ENCODE assay signal across 8 cellular contexts in genomic region chr11:18632841-18633240, GRCh38. TPM values are rescaled to one million over a fixed set of nuclear protein-coding genes. Genes with fewer than 3 reads are reported as not detected.
DNase-seq lines count a peak whose midpoint lies in the region; ATAC-seq and TF ChIP-seq lines count a peak whose summit lies in the region.

No MANE protein-coding gene starts in this region.

- H3K4me3 Mint-ChIP-seq in CD4-positive, CD25-positive, alpha-beta regulatory T cell, result peak overlapping the region; percentile 91 to 98 (median 96)
- peak overlapping the region; percentile 93 for H3K4me3 Mint-ChIP-seq in natural killer cell

- H4K20me1 ChIP-seq in Karpas-422 (ENCODE audit: insufficient read depth, low read depth, low read length), result peaks cover 7% of the 10 kb centered on the region; the same call in 1 of the 2 replicates

- H2AFZ ChIP-seq in Karpas-422 (ENCODE audit: low read length), result no peak overlapping the region

- no peak for TF ChIP-seq CTCF in choroid plexus epithelial cell (conservative IDR thresholded peaks at IDR 0.05; ENCODE audit: low read depth, low read length)
- no peak for TF ChIP-seq CTCF in natural killer cell (IDR thresholded peaks at IDR 0.05)

- peaks cover 16 to 55% (median 38%) of the 10 kb centered on the region in 4 donors for H3K4me1 Mint-ChIP-seq in CD4-positive, CD25-positive, alpha-beta regulatory T cell
- H3K4me1 Mint-ChIP-seq in natural killer cell, result peaks cover 41% of the 10 kb centered on the region in 2 donors

- H3K27ac ChIP-seq in CD4-positive, CD25-positive, alpha-beta regulatory T cell (ENCODE audit: insufficient read depth, low read length, poor library complexity, severe bottlenecking), result peak overlapping the region; percentile 93
- peak overlapping the region; percentile 75 for H3K27ac ChIP-seq in Karpas-422 (ENCODE audit: low read length)

- H3K36me3 ChIP-seq in CD4-positive, CD25-positive, alpha-beta regulatory T cell (ENCODE audit: control insufficient read depth, insufficient read depth, low read length), result no peaks in the 10 kb centered on the region
- H3K36me3 ChIP-seq in Karpas-422 (ENCODE audit: insufficient read depth, low read length), result no peaks in the 10 kb centered on the region

- no peaks in the 10 kb centered on the region for H3K9me2 ChIP-seq in Karpas-422 (replicated peaks; ENCODE audit: insufficient read depth, low read length)

- peaks cover 8% of the 10 kb centered on the region for H3K36me3 Mint-ChIP-seq in CD4-positive, CD25-positive, alpha-beta regulatory T cell
- no peaks in the 10 kb centered on the region for H3K36me3 Mint-ChIP-seq in natural killer cell

- DNase-seq in CD4-positive, CD25-positive, alpha-beta regulatory T cell, result no peak
- no peak for DNase-seq in Karpas-422
- DNase-seq in choroid plexus epithelial cell (ENCODE audit: low read depth), result no peak
- no peak for DNase-seq in natural killer cell
- no peak for DNase-seq in KG1 (lab: John Stamatoyannopoulos, UW)
- no peak for DNase-seq in GDM1 (lab: John Stamatoyannopoulos, UW)
- no peak for DNase-seq in NCI-H345 (lab: John Stamatoyannopoulos, UW)

- H3K79me2 ChIP-seq in Karpas-422 (ENCODE audit: low read length), result peaks cover 67% of the 10 kb centered on the region

- no peak for ATAC-seq in CD4-positive, CD25-positive, alpha-beta regulatory T cell (ENCODE audit: low read depth in 2 of 2)
- ATAC-seq in natural killer cell, result no peak
- ATAC-seq in GM21576 (IDR thresholded peaks at IDR 0.05; ENCODE audit: unreplicated experiment), result no peak

- H3K9me3 ChIP-seq in CD4-positive, CD25-positive, alpha-beta regulatory T cell (ENCODE audit: control insufficient read depth in 2 of 2, low read length in 2 of 2), result no peaks in the 10 kb centered on the region
- no peaks in the 10 kb centered on the region for H3K9me3 ChIP-seq in Karpas-422 (ENCODE audit: low read length)

- H3K27me3 Mint-ChIP-seq in CD4-positive, CD25-positive, alpha-beta regulatory T cell, result no peaks in the 10 kb centered on the region
- H3K27me3 Mint-ChIP-seq in natural killer cell (ENCODE audit: low read depth in 2 of 2), result no peaks in the 10 kb centered on the region

- peak overlapping the region; percentile 85 for H3K9ac ChIP-seq in Karpas-422 (ENCODE audit: low read length)

- peaks cover 36% of the 10 kb centered on the region for H3K4me1 ChIP-seq in CD4-positive, CD25-positive, alpha-beta regulatory T cell (ENCODE audit: control insufficient read depth, insufficient read depth, low read length, poor library complexity, severe bottlenecking)
- H3K4me1 ChIP-seq in Karpas-422 (ENCODE audit: low read length), result peaks cover 44% of the 10 kb centered on the region

- intact Hi-C loops in natural killer cell (cut with micrococcal nuclease), result loop anchor here (10.0 kb wide), 2 partner anchors 92 to 238 kb away; partner anchors contain the start of genes IGSF22 and LDHA

- peak overlapping the region; percentile 98 for H3K4me3 ChIP-seq in CD4-positive, CD25-positive, alpha-beta regulatory T cell (ENCODE audit: low read depth, low read length)
- H3K4me3 ChIP-seq in Karpas-422 (ENCODE audit: low read length) (peak overlapping the region; percentile 94), choroid plexus epithelial cell (ENCODE audit: low read depth, low read length) (peak overlapping the region; percentile 76)

- no peaks in the 10 kb centered on the region for H3K27me3 ChIP-seq in CD4-positive, CD25-positive, alpha-beta regulatory T cell (ENCODE audit: control insufficient read depth, insufficient read depth, low read length)
- H3K27me3 ChIP-seq in Karpas-422 (ENCODE audit: low read length), result no peaks in the 10 kb centered on the region

- peak overlapping the region in 2 of 3 donors; percentile 100 for H3K27ac Mint-ChIP-seq in CD4-positive, CD25-positive, alpha-beta regulatory T cell
- peak overlapping the region; percentile 98 to 99 for H3K27ac Mint-ChIP-seq in natural killer cell

- peak overlapping the region; percentile 94 for H3K4me2 ChIP-seq in Karpas-422 (ENCODE audit: low read depth, low read length, poor library complexity, severe bottlenecking)

- H3K9me3 Mint-ChIP-seq in CD4-positive, CD25-positive, alpha-beta regulatory T cell, result peaks cover 0 to 1% (median 0%) of the 10 kb centered on the region in 7 donors
- no peaks in the 10 kb centered on the region for H3K9me3 Mint-ChIP-seq in natural killer cell

RNA-seq across cellular contexts. Expression of gene SPTY2D1, which starts 1.3 kb away (rescaled TPM):
- 62.0 TPM for total RNA-seq in CD4-positive, CD25-positive, alpha-beta regulatory T cell
- polyA plus RNA-seq in CD4-positive, CD25-positive, alpha-beta regulatory T cell, result 10 to 100 TPM; 11.2 to 13.5 (median 12.6) TPM
- total RNA-seq in Karpas-422 (2014; rRNA removed; shearing (Covaris generic); ENCODE audit: low replicate concordance), result 11.1 TPM in 2 replicates
- 10 to 100 TPM; 58.6 to 62.5 (median 62.0) TPM for total RNA-seq in natural killer cell

RNA-seq across cellular contexts. Expression of gene MISFA, which starts 33.3 kb away (rescaled TPM):
- total RNA-seq in CD4-positive, CD25-positive, alpha-beta regulatory T cell, result 1.1 TPM
- under 1 TPM in 2 of 4 donors, not detected in 2; 0.49 to 0.75 TPM for polyA plus RNA-seq in CD4-positive, CD25-positive, alpha-beta regulatory T cell
- total RNA-seq in Karpas-422 (2014; rRNA removed; shearing (Covaris generic); ENCODE audit: low replicate concordance), result 1.2 TPM in 1 of 2 replicates, not detected in the other
- 1 to 10 TPM; 2.2 to 3.5 (median 2.2) TPM for total RNA-seq in natural killer cell

RNA-seq across cellular contexts. Expression of gene UEVLD, which starts 44.3 kb away (rescaled TPM):
- 5.9 TPM for total RNA-seq in CD4-positive, CD25-positive, alpha-beta regulatory T cell
- 10 to 100 TPM in 1 of 4 donors, 1 to 10 TPM in 3; 5.6 to 11.6 (median 8.1) TPM for polyA plus RNA-seq in CD4-positive, CD25-positive, alpha-beta regulatory T cell
- 10.4 and 14.8 TPM in 2 replicates for total RNA-seq in Karpas-422 (2014; rRNA removed; shearing (Covaris generic); ENCODE audit: low replicate concordance)
- 10 to 100 TPM; 13.6 to 17.8 (median 15.6) TPM for total RNA-seq in natural killer cell
